9 cellular contexts compared by ENCODE assay signal in genomic region chrX:13721819-13722527, GRCh38. TPM values are rescaled to one million over a fixed set of nuclear protein-coding genes. Genes with fewer than 3 reads are reported as not detected.
DNase-seq lines count a peak whose midpoint lies in the region; ATAC-seq and TF ChIP-seq lines count a peak whose summit lies in the region.
"Had no signal": no experiment of that assay in that cellular context is flagged by ENCODE, and none has a peak within 500 bp of the region (broad histone marks: within the 10 kb centered on the region; RNA-seq: fewer than 3 reads in every experiment).

No MANE protein-coding gene starts in this region.

- H3K4me1 Mint-ChIP-seq in mesothelial cell of epicardium: peaks cover 21% of the 10 kb centered on the region
- H3K4me1 Mint-ChIP-seq in activated CD4-positive, alpha-beta memory T cell treated with anti-CD3 and anti-CD28 coated beads, Interleukin-2, amount 10 ng/mL, durations not matched to agents 7 days and 5 days: peaks cover 59% of the 10 kb centered on the region

- no peaks in the 10 kb centered on the region for H3K27me3 Mint-ChIP-seq in mesothelial cell of epicardium (ENCODE audit: low read depth)
- H3K27me3 Mint-ChIP-seq in activated CD4-positive, alpha-beta memory T cell treated with anti-CD3 and anti-CD28 coated beads, Interleukin-2, amount 10 ng/mL, durations not matched to agents 7 days and 5 days: no peaks in the 10 kb centered on the region

- peaks cover 19% of the 10 kb centered on the region for H3K36me3 Mint-ChIP-seq in mesothelial cell of epicardium
- H3K36me3 Mint-ChIP-seq in activated CD4-positive, alpha-beta memory T cell treated with anti-CD3 and anti-CD28 coated beads, Interleukin-2, amount 10 ng/mL, durations not matched to agents 7 days and 5 days (ENCODE audit: low read depth): peaks cover 63% of the 10 kb centered on the region

- no peak overlapping the region for H3K4me3 Mint-ChIP-seq in mesothelial cell of epicardium
- H3K4me3 Mint-ChIP-seq in activated CD4-positive, alpha-beta memory T cell treated with anti-CD3 and anti-CD28 coated beads, Interleukin-2, amount 10 ng/mL, durations not matched to agents 7 days and 5 days: no peak overlapping the region

- CTCF ChIA-PET in HEK293 (lab: Yijun Ruan, JAX): interaction anchor here (0.6 to 1.3 kb wide), 5 partner anchors 12 to 1553 kb away, joined by 3 to 5 read pairs (median 3); partner anchors contain the start of genes OFD1 and TRAPPC2
- CTCF ChIA-PET in activated CD4-positive, alpha-beta memory T cell treated with anti-CD3 and anti-CD28 coated beads, Interleukin-2, amount 10 ng/mL, durations not matched to agents 7 days and 5 days (lab: Charles Lee): interaction anchor here (0.6 to 0.7 kb wide), 2 partner anchors 13 to 1157 kb away, joined by 3 read pairs; no protein-coding TSS in a partner anchor

- H3K27ac ChIP-seq in HEK293 (ENCODE audit: extremely low read depth, low read depth, low read length): no peak overlapping the region

- H3K4me3 ChIP-seq in AG10803 (ENCODE audit: low read length): no peak overlapping the region
- no peak overlapping the region for H3K4me3 ChIP-seq in HEK293 (ENCODE audit: low read depth, low read length)

- DNase-seq in AG10803 (ENCODE audit: low read depth): peak; percentile 23
- DNase-seq in amniotic epithelial cell (ENCODE audit: low read depth): peak; percentile 75
- DNase-seq in mesothelial cell of epicardium (ENCODE audit: low spot score in 2 of 2, unreplicated experiment in 2 of 2): no peak
- no peak for DNase-seq in SKM-1 treated with dmso at 0.1 percent for 144 hours (lab: John Stamatoyannopoulos, UW; ENCODE audit: unreplicated experiment)
- DNase-seq in activated CD4-positive, alpha-beta memory T cell treated with anti-CD3 and anti-CD28 coated beads, Interleukin-2, amount 10 ng/mL, durations not matched to agents 7 days and 5 days: no peak
- DNase-seq in NCI-H1694 treated with DMSO at 0.1 percent for 48 hours (lab: John Stamatoyannopoulos, UW): no peak
- DNase-seq: activated CD8-positive, alpha-beta memory T cell treated with anti-CD3 and anti-CD28 coated beads, Interleukin-2, amount 50 U/mL, for 4 hours had no signal

- peaks cover 6% of the 10 kb centered on the region; the same call in 1 of the 2 replicates for H3K4me1 ChIP-seq in HEK293 (ENCODE audit: control insufficient read depth, insufficient read depth, low read length)

- no peaks in the 10 kb centered on the region for H3K9me3 ChIP-seq in HEK293 (ENCODE audit: control insufficient read depth, insufficient read depth, low read depth, low read length)

- no peak for ATAC-seq in HG03520 (IDR thresholded peaks at IDR 0.05; ENCODE audit: unreplicated experiment)

- H3K36me3 ChIP-seq in HEK293 (ENCODE audit: control insufficient read depth in 2 of 2, insufficient read depth in 1 of 2, low read length in 2 of 2): peaks cover 39 to 46% of the 10 kb centered on the region in 2 experiments

- POLR2A ChIA-PET in HEK293 (lab: Yijun Ruan, JAX): interaction anchor here (0.5 to 2.9 kb wide), 8 partner anchors 11 to 52 kb away, joined by 3 to 27 read pairs (median 4); partner anchors contain the start of genes OFD1, RAB9A and TRAPPC2
- POLR2A ChIA-PET in activated CD4-positive, alpha-beta memory T cell treated with anti-CD3 and anti-CD28 coated beads, Interleukin-2, amount 10 ng/mL, durations not matched to agents 7 days and 5 days (lab: Charles Lee): interaction anchor here (5.7 kb wide), 1 partner anchor 13 kb away, joined by 62 read pairs; the partner anchor contains the start of genes OFD1 and TRAPPC2

- peak overlapping the region; percentile 88 for H3K27ac Mint-ChIP-seq in mesothelial cell of epicardium
- H3K27ac Mint-ChIP-seq in activated CD4-positive, alpha-beta memory T cell treated with anti-CD3 and anti-CD28 coated beads, Interleukin-2, amount 10 ng/mL, durations not matched to agents 7 days and 5 days: no peak overlapping the region

- TF ChIP-seq CTCF in AG10803 (conservative IDR thresholded peaks at IDR 0.05; ENCODE audit: low read length): no peak
- no peak for TF ChIP-seq CTCF in HEK293 (tag by site-specific recombination; IDR thresholded peaks at IDR 0.05)
- TF ChIP-seq CTCF in mesothelial cell of epicardium (IDR thresholded peaks at IDR 0.05; ENCODE audit: unreplicated experiment): no peak

- peaks cover 29% of the 10 kb centered on the region for H3K9me3 Mint-ChIP-seq in mesothelial cell of epicardium
- peaks cover 3% of the 10 kb centered on the region for H3K9me3 Mint-ChIP-seq in activated CD4-positive, alpha-beta memory T cell treated with anti-CD3 and anti-CD28 coated beads, Interleukin-2, amount 10 ng/mL, durations not matched to agents 7 days and 5 days

TF ChIP-seq in HEK293, 187 proteins besides CTCF, POLR2A, EP300 and RAD21 (continues in another document):
- no peak for TF ChIP-seq KLF7 (tag by site-specific recombination; IDR thresholded peaks at IDR 0.05; ENCODE audit: borderline replicate concordance)
- no peak for TF ChIP-seq ZBTB1 (tag by site-specific recombination; IDR thresholded peaks at IDR 0.05)
- peak; percentile 61; the same call in 1 of the 2 replicates for TF ChIP-seq ZXDB (tag by site-specific recombination; IDR thresholded peaks at IDR 0.05)
- TF ChIP-seq ZNF555 (tag by site-specific recombination; conservative IDR thresholded peaks at IDR 0.05): no peak
- no peak for TF ChIP-seq PBX3 (CRISPR knock-in tag; IDR thresholded peaks at IDR 0.05)
- TF ChIP-seq ZEB2 (tag by site-specific recombination; IDR thresholded peaks at IDR 0.05): peak; percentile 54
- TF ChIP-seq ZNF530 (tag by site-specific recombination; IDR thresholded peaks at IDR 0.05; ENCODE audit: low read depth): no peak
- 0 out of 2 replicates have a peak, but pooled peaks have one; percentile 18 for TF ChIP-seq ZBTB17 (tag by site-specific recombination; IDR thresholded peaks at IDR 0.05)
- TF ChIP-seq PRDM6 (tag by site-specific recombination; IDR thresholded peaks at IDR 0.05): peak; percentile 94

RNA-seq across cellular contexts. Expression of gene TRAPPC2, which starts 12.4 kb away (rescaled TPM):
- 20.2 to 22.0 TPM (median 21.5 TPM) in 3 replicates for total RNA-seq in mesothelial cell of epicardium
- 10 to 100 TPM; 21.0 to 22.6 TPM for total RNA-seq in activated CD4-positive, alpha-beta memory T cell treated with anti-CD3 and anti-CD28 coated beads, Interleukin-2, amount 10 ng/mL, durations not matched to agents 7 days and 5 days

RNA-seq across cellular contexts. Expression of gene OFD1, which starts 12.6 kb away (rescaled TPM):
- 46.3 to 50.8 TPM (median 46.5 TPM) in 3 replicates for total RNA-seq in mesothelial cell of epicardium
- total RNA-seq in activated CD4-positive, alpha-beta memory T cell treated with anti-CD3 and anti-CD28 coated beads, Interleukin-2, amount 10 ng/mL, durations not matched to agents 7 days and 5 days: 10 to 100 TPM; 41.3 to 47.3 TPM

RNA-seq across cellular contexts. Expression of gene RAB9A, which starts 33.0 kb away (rescaled TPM):
- 18.6 to 21.0 TPM (median 20.6 TPM) in 3 replicates for total RNA-seq in mesothelial cell of epicardium
- 10 to 100 TPM; 16.8 to 17.5 TPM for total RNA-seq in activated CD4-positive, alpha-beta memory T cell treated with anti-CD3 and anti-CD28 coated beads, Interleukin-2, amount 10 ng/mL, durations not matched to agents 7 days and 5 days

Comparison
In these comparisons a context has a peak if more than half of its experiments do, and no peak if none do; other contexts are left out.
1. DNase-seq: peak in AG10803 (single experiment) and amniotic epithelial cell (single experiment); none in mesothelial cell of epicardium (0 of 2), SKM-1 treated with dmso at 0.1 percent for 144 hours (single experiment), activated CD4-positive, alpha-beta memory T cell treated with anti-CD3 and anti-CD28 coated beads, Interleukin-2, amount 10 ng/mL, durations not matched to agents 7 days and 5 days (single experiment) and NCI-H1694 treated with DMSO at 0.1 percent for 48 hours (single experiment).